ENCODE assay signal across 8 cellular contexts in genomic region chr15:65792988-65793812, GRCh38. TPM values are rescaled to one million over a fixed set of nuclear protein-coding genes. Genes with fewer than 3 reads are reported as not detected.
DNase-seq lines count a peak whose midpoint lies in the region; ATAC-seq and TF ChIP-seq lines count a peak whose summit lies in the region.

No MANE protein-coding gene starts in this region.

- H3K27ac ChIP-seq in 22Rv1 (peak overlapping the region; percentile 82), HUES6 (ENCODE audit: low read depth, low read length) (no peak overlapping the region), mammary epithelial cell (ENCODE audit: insufficient read depth, low read depth, low read length) (peak overlapping the region; percentile 95), muscle layer of colon (ENCODE audit: low read depth, low read length) (peak overlapping the region; percentile 83)

- peak overlapping the region; percentile 88 for H3K4me3 ChIP-seq in HUES6 (ENCODE audit: low read depth, low read length)
- H3K4me3 ChIP-seq in mammary epithelial cell (replicated peaks in 1 of 3; ENCODE audit: insufficient read depth in 1 of 3, low read depth in 2 of 3, low read length in 3 of 3), result peak overlapping the region; percentile 53 to 83 (median 56)
- peak overlapping the region in 1 of 2 donors; percentile 74 for H3K4me3 ChIP-seq in muscle layer of colon (ENCODE audit: low read depth in 1 of 2, low read length in 2 of 2)

- H4K20me1 ChIP-seq in mammary epithelial cell (ENCODE audit: insufficient read depth, low read length), result no peaks in the 10 kb centered on the region

- H3K4me1 ChIP-seq in HUES6 (ENCODE audit: control insufficient read depth, insufficient read depth, low read length), result peaks cover 13% of the 10 kb centered on the region
- peaks cover 37% of the 10 kb centered on the region for H3K4me1 ChIP-seq in mammary epithelial cell (ENCODE audit: insufficient read depth, low read length)
- H3K4me1 ChIP-seq in muscle layer of colon (ENCODE audit: insufficient read depth, low read length), result peaks cover 15% of the 10 kb centered on the region

- H3K36me3 ChIP-seq in HUES6 (ENCODE audit: control insufficient read depth, insufficient read depth, low read length), result no peaks in the 10 kb centered on the region
- H3K36me3 ChIP-seq in mammary epithelial cell (ENCODE audit: insufficient read depth, low read length), result no peaks in the 10 kb centered on the region
- no peaks in the 10 kb centered on the region for H3K36me3 ChIP-seq in muscle layer of colon (ENCODE audit: insufficient read depth, low read length)

- peaks cover 3% of the 10 kb centered on the region; the same call in 1 of the 2 replicates for H3K27me3 ChIP-seq in HUES6 (ENCODE audit: control insufficient read depth, insufficient read depth, low read length)
- H3K27me3 ChIP-seq in mammary epithelial cell (ENCODE audit: insufficient read depth, low read length), result no peaks in the 10 kb centered on the region
- H3K27me3 ChIP-seq in muscle layer of colon (ENCODE audit: control insufficient read depth in 1 of 2, insufficient read depth in 2 of 2, low read length in 2 of 2), result no peaks in the 10 kb centered on the region

- WGBS in mammary epithelial cell (ENCODE audit: low coverage, missing lambda C conversion rate), result 97% methylated on average over 13 of the region's 13 CpGs

- dilution Hi-C loops in mammary epithelial cell (cut with HindIII; ENCODE audit: low sequenced_read_pairs), result no loop called here

- in situ Hi-C loops in mammary epithelial cell (cut with MboI; ENCODE audit: low sequenced_read_pairs in 2 of 2), result no loop called here

- H3K9ac ChIP-seq in HUES6 (ENCODE audit: low read length) (peak overlapping the region; percentile 65), mammary epithelial cell (ENCODE audit: insufficient read depth, low read length) (peak overlapping the region; percentile 97), muscle layer of colon (ENCODE audit: low read length) (peak overlapping the region; percentile 90)

- no peak for TF ChIP-seq CTCF in 22Rv1 (IDR thresholded peaks at IDR 0.05)
- TF ChIP-seq CTCF in mammary epithelial cell (conservative IDR thresholded peaks at IDR 0.05 in 1 of 2, IDR thresholded peaks at IDR 0.05 in 1 of 2; ENCODE audit: extremely low read depth in 1 of 2, insufficient read depth in 1 of 2, low read depth in 1 of 2, low read length in 2 of 2), result no peak

- no peaks in the 10 kb centered on the region for H3K9me3 ChIP-seq in HUES6 (ENCODE audit: control insufficient read depth, insufficient read depth, low read depth, low read length)
- H3K9me3 ChIP-seq in mammary epithelial cell (replicated peaks; ENCODE audit: insufficient read depth, low read length), result no peaks in the 10 kb centered on the region
- no peaks in the 10 kb centered on the region for H3K9me3 ChIP-seq in muscle layer of colon (ENCODE audit: low read length)

- BruUV-seq in mammary epithelial cell (replicated peaks; lab: Mats Ljungman, UMichigan), result no TSS peak

- intact Hi-C loops in mammary epithelial cell (cut with micrococcal nuclease), result loop anchor here (2.0 kb wide), 1 partner anchor 32 kb away; no protein-coding TSS in a partner anchor

- no peak for DNase-seq in mammary epithelial cell
- DNase-seq in kidney tubule cell (ENCODE audit: low spot score), result no peak

- peak overlapping the region; percentile 85 for H2AFZ ChIP-seq in mammary epithelial cell (ENCODE audit: low read depth, low read length)

- peak overlapping the region; percentile 69 for H3K4me2 ChIP-seq in mammary epithelial cell (ENCODE audit: insufficient read depth, low read depth, low read length)

- H3K79me2 ChIP-seq in mammary epithelial cell (ENCODE audit: insufficient read depth, low read length), result peaks cover 35% of the 10 kb centered on the region

- CTCF ChIA-PET in mammary epithelial cell (lab: Charles Lee; ENCODE audit: low non-redundant PET), result interaction anchor here (0.6 kb wide), 1 partner anchor 44 kb away, joined by 3 read pairs; no protein-coding TSS in a partner anchor

- ATAC-seq in GM18907 (IDR thresholded peaks at IDR 0.05; ENCODE audit: unreplicated experiment), result no peak
- no peak for ATAC-seq in HG02970 (IDR thresholded peaks at IDR 0.05; ENCODE audit: low FRiP score, unreplicated experiment)
- no peak for ATAC-seq in GM19324 (IDR thresholded peaks at IDR 0.05; ENCODE audit: low FRiP score, unreplicated experiment)

RNA-seq across cellular contexts. Expression of gene DENND4A, which starts 1.1 kb away (rescaled TPM):
- 10 to 100 TPM; 16.8 to 21.7 TPM for total RNA-seq in mammary epithelial cell
- polyA plus RNA-seq in mammary epithelial cell, result 6.1 TPM
- 24.7 TPM for polyA minus RNA-seq in mammary epithelial cell
